Comparison of ENCODE assay signal across 8 cellular contexts in the genomic region with DNA sequence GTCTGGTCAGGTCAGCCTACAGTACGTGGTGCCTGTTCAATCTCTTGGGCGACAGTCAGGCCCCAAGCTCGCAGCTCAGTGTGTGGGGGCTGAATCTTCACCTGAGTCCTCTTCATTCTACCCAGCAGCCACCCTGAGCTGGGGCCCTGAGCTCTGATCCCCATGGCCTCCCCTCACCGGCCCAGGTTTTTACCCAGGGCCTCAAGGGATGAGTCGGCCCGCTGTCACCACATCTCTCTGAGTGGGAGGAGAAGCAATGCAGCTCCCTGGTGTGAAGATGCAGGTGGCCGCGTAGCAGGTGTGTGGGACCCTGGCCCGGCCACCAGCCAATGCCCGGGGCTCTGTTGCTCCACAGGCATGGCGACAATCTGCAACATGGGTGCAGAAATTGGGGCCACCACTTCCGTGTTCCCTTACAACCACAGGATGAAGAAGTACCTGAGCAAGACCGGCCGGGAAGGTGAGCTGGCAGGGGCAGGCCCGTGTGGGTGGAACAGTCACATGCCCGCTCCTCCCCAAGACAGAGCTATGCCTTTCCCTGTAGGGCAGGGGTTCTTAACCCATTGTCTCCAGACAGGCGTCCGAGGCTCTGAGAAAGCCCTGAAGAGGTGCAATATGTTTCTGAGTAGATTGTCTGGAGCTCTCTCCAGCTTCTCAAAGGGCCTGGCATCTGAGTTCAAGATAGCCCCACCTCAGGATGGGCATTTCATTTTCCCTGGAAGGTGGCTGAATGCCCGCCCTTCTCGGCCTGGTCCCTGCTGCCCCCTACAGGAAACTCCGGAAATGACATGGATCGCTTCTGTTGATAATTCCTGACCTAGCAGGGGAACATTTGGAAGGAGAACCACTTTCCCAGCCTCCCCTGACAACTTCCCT. TPM values are rescaled to one million over a fixed set of nuclear protein-coding genes. Genes with fewer than 3 reads are reported as not detected.
DNase-seq lines count a peak whose midpoint lies in the region; ATAC-seq and TF ChIP-seq lines count a peak whose summit lies in the region.

No MANE protein-coding gene starts in this region.

- no peaks in the 10 kb centered on the region for H3F3A ChIP-seq in neural cell (ENCODE audit: insufficient read depth, low read length, poor library complexity, severe bottlenecking)

- H3K36me3 ChIP-seq in neural cell (ENCODE audit: insufficient read depth, low read length), result no peaks in the 10 kb centered on the region
- no peaks in the 10 kb centered on the region for H3K36me3 ChIP-seq in aorta (ENCODE audit: control insufficient read depth in 1 of 2, insufficient read depth in 2 of 2, low read length in 1 of 2)

- no peaks in the 10 kb centered on the region for H4K20me1 ChIP-seq in neural cell (ENCODE audit: insufficient read depth)

- H3K4me2 ChIP-seq in neural cell (ENCODE audit: low read length), result no peak overlapping the region

- H3K9me2 ChIP-seq in neural cell (ENCODE audit: insufficient read depth, low read length), result no peaks in the 10 kb centered on the region

- no peak overlapping the region for H3K27ac ChIP-seq in neural cell (ENCODE audit: low read length)
- H3K27ac ChIP-seq in aorta (ENCODE audit: low read depth in 1 of 2, low read length in 2 of 2), result no peak overlapping the region

- peak; percentile 98 for TF ChIP-seq RAD21 in neural cell (conservative IDR thresholded peaks at IDR 0.05)

- H3K4me3 ChIP-seq in neural cell (ENCODE audit: low read length), result no peak overlapping the region
- H3K4me3 ChIP-seq in aorta (ENCODE audit: low read length in 2 of 2), result no peak overlapping the region

- H3K27me3 ChIP-seq in neural cell (ENCODE audit: insufficient read depth, low read depth, low read length), result no peaks in the 10 kb centered on the region
- no peaks in the 10 kb centered on the region for H3K27me3 ChIP-seq in aorta (ENCODE audit: control insufficient read depth in 1 of 2, insufficient read depth in 2 of 2, low read length in 1 of 2)

- intact Hi-C loops in aorta (cut with DNase I), result loop anchor here (1.0 to 10.0 kb wide), 4 partner anchors 50 to 115 kb away; partner anchors contain the start of genes ACO2 (in 2 of the 2) and PHF5A (in 2 of the 2)

- H2AFZ ChIP-seq in neural cell (ENCODE audit: low read depth, low read length), result no peak overlapping the region

- TF ChIP-seq CTCF in neural cell (IDR thresholded peaks at IDR 0.05; ENCODE audit: poor library complexity, severe bottlenecking), result peak; percentile 96

- H3K9me3 ChIP-seq in neural cell (ENCODE audit: low read length) (no peaks in the 10 kb centered on the region), aorta (ENCODE audit: control insufficient read depth, low read length) (no peaks in the 10 kb centered on the region)

- no peaks in the 10 kb centered on the region for H3K79me2 ChIP-seq in neural cell (replicated peaks; ENCODE audit: insufficient read depth, low read length)

- DNase-seq in NCI-H526 (lab: John Stamatoyannopoulos, UW) (peak; percentile 19 to 58), NCI-H526 treated with DMSO at 0.1 percent for 48 hours (lab: John Stamatoyannopoulos, UW) (no peak), NCI-H2029 treated with DMSO at 0.1 percent for 48 hours (lab: John Stamatoyannopoulos, UW) (peak; percentile 26), activated T-cell treated with anti-CD3 and anti-CD28 coated beads for 24 hours (ENCODE audit: low read depth) (peak; percentile 23), fibroblast of gingiva (ENCODE audit: low read depth) (peak; percentile 46), aorta (peak in 1 of 2 donors; percentile 89), mesenteric fat pad (ENCODE audit: low spot score) (no peak)

- no peak for TF ChIP-seq EP300 in neural cell (conservative IDR thresholded peaks at IDR 0.05; ENCODE audit: poor library complexity, severe bottlenecking)

- H3K9ac ChIP-seq in neural cell (ENCODE audit: low read length), result no peak overlapping the region

- ATAC-seq in aorta (ENCODE audit: low FRiP score), result peak; percentile 78

- no peaks in the 10 kb centered on the region for H3K4me1 ChIP-seq in aorta (ENCODE audit: control insufficient read depth in 1 of 2, insufficient read depth in 2 of 2, low read length in 2 of 2)

- 50 to 52% methylated on average over 22 of the region's 22 CpGs for WGBS in aorta, 2 donors

TF ChIP-seq in neural cell, 6 proteins besides CTCF, POLR2A, EP300 and RAD21:
- TF ChIP-seq POLR2AphosphoS5 (IDR thresholded peaks at IDR 0.05) (no peak), SMC3 (conservative IDR thresholded peaks at IDR 0.05; ENCODE audit: poor library complexity) (peak; percentile 91)

RNA-seq across cellular contexts. Expression of gene POLR3H, which starts 26.9 kb away (rescaled TPM):
- polyA plus RNA-seq in neural cell (28.0 and 35.8 TPM in 2 replicates), aorta (10 to 100 TPM in 1 of 2 donors, 1 to 10 TPM in 1; 9.4 to 21.0 TPM)
- polyA minus RNA-seq in neural cell, result 25.8 and 27.0 TPM in 2 replicates
- total RNA-seq in aorta (10 to 100 TPM; 25.3 to 29.2 TPM), mesenteric fat pad (57.5 TPM)

RNA-seq across cellular contexts. Expression of gene CSDC2, which starts 43.4 kb away (rescaled TPM):
- polyA plus RNA-seq in neural cell (7.1 and 10.3 TPM in 2 replicates), aorta (100 to 1,000 TPM in 1 of 2 donors, 10 to 100 TPM in 1; 19.2 to 129 TPM)
- polyA minus RNA-seq in neural cell, result 6.3 and 7.8 TPM in 2 replicates
- total RNA-seq in aorta (10 to 100 TPM; 28.2 to 76.9 TPM), mesenteric fat pad (1.7 TPM)

RNA-seq across cellular contexts. Expression of gene ACO2, which starts 48.5 kb away (rescaled TPM):
- polyA plus RNA-seq in neural cell (72.3 and 88.2 TPM in 2 replicates), aorta (10 to 100 TPM; 39.5 to 49.6 TPM)
- polyA minus RNA-seq in neural cell, result 110 TPM in 2 replicates
- total RNA-seq in aorta (10 to 100 TPM; 53.7 to 60.7 TPM), mesenteric fat pad (109 TPM)

RNA-seq across cellular contexts. Expression of gene PHF5A, which starts 48.9 kb away (rescaled TPM):
- polyA plus RNA-seq in neural cell (148 and 153 TPM in 2 replicates), aorta (10 to 100 TPM; 29.8 to 43.1 TPM)
- polyA minus RNA-seq in neural cell, result 66.7 and 76.3 TPM in 2 replicates
- total RNA-seq in aorta (10 to 100 TPM; 22.5 to 27.0 TPM), mesenteric fat pad (35.9 TPM)

Comparison
In these comparisons a context has a peak if more than half of its experiments do, and no peak if none do; other contexts are left out.
1. DNase-seq: peak in NCI-H526 (2 of 2), NCI-H2029 treated with DMSO at 0.1 percent for 48 hours (single experiment), activated T-cell treated with anti-CD3 and anti-CD28 coated beads for 24 hours (single experiment) and fibroblast of gingiva (single experiment); none in NCI-H526 treated with DMSO at 0.1 percent for 48 hours (single experiment) and mesenteric fat pad (single experiment).
2. RNA of gene CSDC2, which starts 43.4 kb away (total RNA-seq): 28.2 to 76.9 TPM in aorta; 1.7 TPM in mesenteric fat pad (single experiment); every median in the first group is over 10 times any median in the second.